ENCODE assay signal across 15 cellular contexts in the genomic region with DNA sequence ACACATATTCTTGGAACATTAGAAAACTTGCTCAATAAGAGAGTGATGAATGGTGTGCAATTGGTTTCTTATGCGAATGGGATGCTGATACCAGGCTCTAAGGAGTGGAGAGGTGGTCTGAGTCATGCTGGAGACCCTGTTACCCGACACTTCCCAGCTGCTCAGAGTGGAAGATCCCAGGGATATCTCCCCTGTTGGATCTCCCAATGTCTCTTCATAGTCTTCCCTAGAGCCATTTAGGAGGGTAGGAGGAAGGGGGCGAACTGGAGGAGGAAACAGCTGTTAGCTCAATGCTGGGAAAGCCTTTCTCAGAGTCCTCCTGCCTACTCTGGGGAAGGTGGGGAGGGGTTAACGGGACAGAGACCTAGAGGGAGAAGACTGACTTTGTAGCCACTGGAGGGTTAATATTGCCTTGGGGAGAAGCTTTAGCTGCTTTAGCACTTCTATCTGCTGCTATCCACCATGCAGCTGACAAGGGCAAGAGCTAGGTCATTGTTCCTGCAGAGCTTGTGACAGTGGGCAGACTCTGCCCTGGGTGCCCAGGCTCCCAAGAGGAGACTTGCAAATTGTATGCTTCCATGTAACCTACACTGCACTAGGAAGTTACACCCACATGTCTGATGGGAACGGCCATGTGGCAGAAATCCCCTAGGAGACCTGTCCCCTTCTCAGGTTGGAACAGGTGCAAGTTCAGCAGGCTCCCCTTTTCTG.
DNase-seq lines count a peak whose midpoint lies in the region; ATAC-seq and TF ChIP-seq lines count a peak whose summit lies in the region.
"Had no signal": no experiment of that assay in that cellular context is flagged by ENCODE, and none has a peak within 500 bp of the region (broad histone marks: within the 10 kb centered on the region; RNA-seq: fewer than 3 reads in every experiment).

No MANE protein-coding gene starts in this region.

- no peak overlapping the region for H3K14ac ChIP-seq in H9 (ENCODE audit: insufficient read depth, low read length)

- DNase-seq in H9, result peak; percentile 48
- DNase-seq in NCI-H69 (lab: John Stamatoyannopoulos, UW), result peak; percentile 34
- peak; percentile 15 for DNase-seq in fibroblast of mammary gland (ENCODE audit: low read depth)
- DNase-seq in mesenteric fat pad (ENCODE audit: low spot score), result peak; percentile 18
- DNase-seq in activated T-cell treated with anti-CD3 and anti-CD28 coated beads, Interleukin-2, amount 50 U/mL, for 72 hours, result no peak
- DNase-seq in ascending aorta (ENCODE audit: low spot score in 2 of 2), result no peak
- DNase-seq: CD4-positive, CD25-positive, alpha-beta regulatory T cell; NCI-H1436 treated with DMSO at 0.1 percent for 48 hours; NCI-H2029 treated with DMSO at 0.1 percent for 48 hours; NCI-H2227 treated with DMSO at 0.1 percent for 48 hours; SK-N-SH had no signal

- no peak overlapping the region for H2BK12ac ChIP-seq in H9 (ENCODE audit: insufficient read length, low read depth, low read length)

- no peaks in the 10 kb centered on the region for H3K79me2 ChIP-seq in H9 (ENCODE audit: insufficient read depth, low read length)

- peaks cover 9% of the 10 kb centered on the region in 2 experiments for H3K4me1 Mint-ChIP-seq in H9
- no peaks in the 10 kb centered on the region for H3K4me1 Mint-ChIP-seq in activated T-cell treated with anti-CD3 and anti-CD28 coated beads, Interleukin-2, amount 50 U/mL, for 72 hours (ENCODE audit: low read depth)
- H3K4me1 Mint-ChIP-seq: B cell; CD4-positive, CD25-positive, alpha-beta regulatory T cell had no signal

- H3K4ac ChIP-seq in H9 (ENCODE audit: low read depth, low read length), result no peak overlapping the region

- H3K4me2 ChIP-seq in H9 (ENCODE audit: insufficient read depth, insufficient read length, low read length), result no peak overlapping the region
- H3K4me2 ChIP-seq: KMS-11, SK-N-SH had no signal

- no peak overlapping the region for H2AFZ ChIP-seq in H9 (ENCODE audit: low read length)

- TF ChIP-seq POLR2A in GM18505 (IDR thresholded peaks at IDR 0.05; ENCODE audit: borderline replicate concordance, extremely low read depth, insufficient read depth, insufficient read length), result no peak

- H3K27ac ChIP-seq in H9 (ENCODE audit: insufficient read length, low read depth, low read length), result no peak overlapping the region
- H3K27ac ChIP-seq in ascending aorta, result no peak overlapping the region
- H3K27ac ChIP-seq: KMS-11 had no signal

- H4K20me1 ChIP-seq in H9 (ENCODE audit: control insufficient read depth, insufficient read depth, insufficient read length), result no peaks in the 10 kb centered on the region

- H2AK5ac ChIP-seq in H9 (ENCODE audit: insufficient read length, low read length), result no peak overlapping the region

- TF ChIP-seq CTCF in H9 (conservative IDR thresholded peaks at IDR 0.05) (no peak), fibroblast of mammary gland (conservative IDR thresholded peaks at IDR 0.05; ENCODE audit: control insufficient read depth, insufficient read depth, low read depth, low read length) (no peak), ascending aorta (IDR thresholded peaks at IDR 0.05) (no peak)

- H3K4me3 Mint-ChIP-seq in H9, result no peak overlapping the region
- H3K4me3 Mint-ChIP-seq in activated T-cell treated with anti-CD3 and anti-CD28 coated beads, Interleukin-2, amount 50 U/mL, for 72 hours, result no peak overlapping the region
- H3K4me3 Mint-ChIP-seq: B cell; CD4-positive, CD25-positive, alpha-beta regulatory T cell had no signal

- H3K79me1 ChIP-seq in H9 (ENCODE audit: insufficient read depth, low read depth, low read length, poor library complexity, severe bottlenecking), result no peaks in the 10 kb centered on the region

- no peaks in the 10 kb centered on the region for H3K23me2 ChIP-seq in H9 (ENCODE audit: insufficient read length, low read depth, low read length, poor library complexity, severe bottlenecking)

- no peaks in the 10 kb centered on the region; a peak in 1 of 5 replicates for H3K9me3 Mint-ChIP-seq in H9
- no peaks in the 10 kb centered on the region for H3K9me3 Mint-ChIP-seq in activated T-cell treated with anti-CD3 and anti-CD28 coated beads, Interleukin-2, amount 50 U/mL, for 72 hours

- no peak overlapping the region for H2BK5ac ChIP-seq in H9 (ENCODE audit: insufficient read length, low read length)

- no peak overlapping the region for H3T11ph ChIP-seq in H9 (ENCODE audit: low read length)

- no CpG with 5 or more reads among the region's 5 CpGs for WGBS in H9 (ENCODE audit: extremely low coverage, insufficient read length, low lambda C conversion rate)

- intact Hi-C loops in ascending aorta (cut with DNase I), result no loop called here

- H3K36me3 ChIP-seq in ascending aorta, result no peaks in the 10 kb centered on the region

- no peaks in the 10 kb centered on the region; a peak in 1 of 7 replicates for H3K36me3 Mint-ChIP-seq in H9 (ENCODE audit: insufficient read depth in 1 of 3, low read depth in 3 of 3)
- H3K36me3 Mint-ChIP-seq in activated T-cell treated with anti-CD3 and anti-CD28 coated beads, Interleukin-2, amount 50 U/mL, for 72 hours (ENCODE audit: insufficient read depth in 2 of 2), result peaks cover 0 to 1% of the 10 kb centered on the region in 2 donors
- H3K36me3 Mint-ChIP-seq: CD4-positive, CD25-positive, alpha-beta regulatory T cell had no signal

- H3K4me1 ChIP-seq in H9 (ENCODE audit: insufficient read depth, low read length), result peaks cover 5% of the 10 kb centered on the region
- peaks cover 0 to 5% of the 10 kb centered on the region in 2 donors for H3K4me1 ChIP-seq in ascending aorta

- no peak overlapping the region for H4K91ac ChIP-seq in H9 (ENCODE audit: insufficient read length, low read depth, low read length)

- no peak for ATAC-seq in activated T-cell treated with anti-CD3 and anti-CD28 coated beads, Interleukin-2, amount 50 U/mL, for 72 hours (replicated peaks in 1 of 2)
- ATAC-seq in GM18505 (IDR thresholded peaks at IDR 0.05; ENCODE audit: unreplicated experiment), result no peak
- ATAC-seq: Panc1 had no signal

- no peak overlapping the region for H3K23ac ChIP-seq in H9 (ENCODE audit: insufficient read length, low read depth, low read length)

- no peaks in the 10 kb centered on the region for H3K27me3 ChIP-seq in H9 (ENCODE audit: insufficient read depth, low read length)
- H3K27me3 ChIP-seq in ascending aorta, result no peaks in the 10 kb centered on the region

- H3K27ac Mint-ChIP-seq in H9, result peak overlapping the region in 2 of 3 experiments; percentile 28 to 58; a peak in 2 of 7 replicates
- no peak overlapping the region for H3K27ac Mint-ChIP-seq in activated T-cell treated with anti-CD3 and anti-CD28 coated beads, Interleukin-2, amount 50 U/mL, for 72 hours
- H3K27ac Mint-ChIP-seq: B cell; CD4-positive, CD25-positive, alpha-beta regulatory T cell had no signal

- no peak overlapping the region for H3K18ac ChIP-seq in H9 (ENCODE audit: insufficient read length, low read depth, low read length)

- H2BK120ac ChIP-seq in H9 (ENCODE audit: low read depth, low read length, poor library complexity, severe bottlenecking), result no peak overlapping the region

- no peak overlapping the region for H2BK20ac ChIP-seq in H9 (ENCODE audit: low read depth, low read length, poor library complexity, severe bottlenecking)

- H2BK15ac ChIP-seq in H9 (ENCODE audit: low read depth, low read length), result no peak overlapping the region

- H3K27me3 Mint-ChIP-seq in H9 (ENCODE audit: low read depth), result peaks cover 2% of the 10 kb centered on the region
- H3K27me3 Mint-ChIP-seq in activated T-cell treated with anti-CD3 and anti-CD28 coated beads, Interleukin-2, amount 50 U/mL, for 72 hours (ENCODE audit: low read depth), result peaks cover 26% of the 10 kb centered on the region

- no peak overlapping the region for H3K56ac ChIP-seq in H9 (ENCODE audit: insufficient read length, low read depth, low read length)

- no peak overlapping the region for H4K5ac ChIP-seq in H9 (ENCODE audit: insufficient read length, low read depth, low read length)

- no peak overlapping the region for H3K9ac ChIP-seq in H9 (ENCODE audit: extremely low read depth, insufficient read length, low read length)
- H3K9ac ChIP-seq: KMS-11, SK-N-SH had no signal

- H4K8ac ChIP-seq in H9 (replicated peaks; ENCODE audit: insufficient read length, low read depth, low read length), result no peak overlapping the region

- no peak overlapping the region for H3K4me3 ChIP-seq in fibroblast of mammary gland (ENCODE audit: control insufficient read depth, low read depth, low read length)
- no peak overlapping the region for H3K4me3 ChIP-seq in ascending aorta

- H3K9me3 ChIP-seq in H9 (ENCODE audit: control insufficient read depth, low read depth, low read length) (no peaks in the 10 kb centered on the region), ascending aorta (no peaks in the 10 kb centered on the region)
- H3K9me3 ChIP-seq: SK-N-SH had no signal

Comparison
In these comparisons a context has a peak if more than half of its experiments do, and no peak if none do; other contexts are left out.
1. DNase-seq: peak in H9 (single experiment), NCI-H69 (single experiment), fibroblast of mammary gland (single experiment) and mesenteric fat pad (single experiment); none in activated T-cell treated with anti-CD3 and anti-CD28 coated beads, Interleukin-2, amount 50 U/mL, for 72 hours (0 of 2) and ascending aorta (0 of 2).